1 cellular context compared by ENCODE assay signal in the genomic region with DNA sequence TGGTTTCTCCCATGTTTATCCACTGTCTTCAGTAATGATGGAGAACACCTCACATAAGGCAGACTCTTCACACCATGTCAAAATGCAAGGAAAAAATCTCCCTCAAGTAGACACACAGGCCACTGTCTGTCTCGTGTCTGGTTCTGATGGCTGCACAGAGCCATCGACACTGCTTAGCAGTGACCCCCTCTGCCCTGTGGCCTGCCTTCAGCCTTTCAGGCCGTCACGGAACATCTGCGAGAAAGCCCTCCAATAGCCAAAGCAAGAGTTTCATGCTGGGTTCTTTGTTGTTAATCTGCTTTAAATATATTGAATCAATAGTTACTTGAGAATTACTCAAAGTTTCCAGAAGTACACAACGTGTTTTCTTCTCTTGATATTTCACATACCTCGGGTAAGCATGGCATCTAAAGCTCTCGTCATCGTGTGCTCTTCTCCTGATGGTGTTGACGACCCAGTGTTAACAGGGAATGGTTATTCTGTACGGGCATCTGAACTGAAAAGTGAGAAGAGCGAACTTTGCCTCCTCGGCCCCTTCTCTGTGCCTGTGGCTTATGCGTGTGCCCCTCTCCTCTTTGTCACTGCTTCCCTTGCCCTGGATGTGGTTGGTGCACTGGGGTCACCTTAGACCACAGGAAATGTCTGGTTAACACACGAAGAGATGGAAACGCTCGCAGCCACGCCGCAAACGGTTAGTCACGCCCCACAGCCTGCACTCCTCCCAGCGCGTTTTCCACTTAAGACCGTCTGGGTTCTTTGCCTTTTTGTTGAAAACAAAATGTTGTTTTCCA.
TF ChIP-seq lines count a peak whose summit lies in the region.

No MANE protein-coding gene starts in this region.

TF ChIP-seq in GM12878, 131 proteins besides CTCF, POLR2A, EP300 and RAD21:
- TF ChIP-seq GATAD2B (conservative IDR thresholded peaks at IDR 0.05; ENCODE audit: low read depth) = no peak
- no peak for TF ChIP-seq ATF2 (IDR thresholded peaks at IDR 0.05; ENCODE audit: low read length)
- TF ChIP-seq PAX5 (IDR thresholded peaks at IDR 0.05; ENCODE audit: borderline replicate concordance, low read depth, low read length) = peak; percentile 19; the same call in 1 of the 2 replicates
- TF ChIP-seq NRF1 (conservative IDR thresholded peaks at IDR 0.05; ENCODE audit: low read depth, low read length) = no peak
- TF ChIP-seq RUNX3 (IDR thresholded peaks at IDR 0.05; ENCODE audit: low read length) = peak; percentile 81
- no peak for TF ChIP-seq CHD1 (IDR thresholded peaks at IDR 0.05; ENCODE audit: low read depth, low read length)
- TF ChIP-seq STAT3 (IDR thresholded peaks at IDR 0.05; ENCODE audit: low read depth, low read length) = no peak
- no peak for TF ChIP-seq YBX1 (IDR thresholded peaks at IDR 0.05)
